In the genomic region with DNA sequence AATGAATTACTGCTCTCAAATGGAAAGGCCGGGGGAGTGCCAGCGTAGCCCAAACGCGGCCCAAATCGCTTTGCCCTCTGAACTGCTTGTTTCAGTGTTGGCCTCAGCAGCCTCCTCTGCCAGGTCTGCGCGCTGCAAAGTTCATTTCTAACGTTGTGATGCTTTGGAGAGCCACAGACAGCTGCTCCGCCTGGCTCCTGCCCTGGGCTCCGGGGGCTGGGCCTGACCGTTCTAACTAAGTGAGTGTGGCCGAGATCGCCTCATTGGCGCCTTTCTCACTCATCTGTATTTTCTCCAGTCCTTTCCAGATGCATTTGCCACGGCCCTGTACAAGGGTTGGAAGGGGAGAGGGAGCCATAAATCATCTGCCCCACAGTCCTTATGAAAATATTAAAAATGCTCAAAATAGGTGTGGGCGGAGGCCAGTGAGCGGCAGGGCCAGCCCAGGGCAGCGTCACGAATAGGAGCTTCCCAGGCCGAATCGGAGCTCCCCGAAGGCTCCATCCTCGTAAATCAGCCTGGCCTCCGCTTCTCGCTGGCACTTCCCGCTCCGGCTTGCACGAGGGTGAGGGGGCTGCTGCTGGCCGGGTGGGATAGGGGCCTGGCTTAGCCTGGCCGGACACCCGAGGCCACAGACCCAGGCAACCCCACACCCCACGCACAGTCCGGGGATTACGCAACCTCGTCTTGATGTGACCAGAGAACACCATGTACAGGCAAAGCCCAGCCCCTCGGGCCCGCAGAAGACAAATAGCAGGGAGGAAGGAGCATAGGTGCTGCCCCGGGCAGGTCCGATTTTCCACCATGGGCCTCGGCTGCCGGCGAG, we compare ENCODE assay signal across 1 cellular context.
TF ChIP-seq lines count a peak whose summit lies in the region.

No MANE protein-coding gene starts in this region.

TF ChIP-seq in HepG2, 621 proteins besides CTCF, POLR2A, EP300 and RAD21 (continued from another document and continues in another):
- no peak for TF ChIP-seq ZNF280B (CRISPR knock-in tag; IDR thresholded peaks at IDR 0.05; ENCODE audit: borderline replicate concordance)
- TF ChIP-seq FIP1L1 (IDR thresholded peaks at IDR 0.05; ENCODE audit: borderline replicate concordance, insufficient read depth, low read depth, low read length): no peak
- TF ChIP-seq, protein P1, sequence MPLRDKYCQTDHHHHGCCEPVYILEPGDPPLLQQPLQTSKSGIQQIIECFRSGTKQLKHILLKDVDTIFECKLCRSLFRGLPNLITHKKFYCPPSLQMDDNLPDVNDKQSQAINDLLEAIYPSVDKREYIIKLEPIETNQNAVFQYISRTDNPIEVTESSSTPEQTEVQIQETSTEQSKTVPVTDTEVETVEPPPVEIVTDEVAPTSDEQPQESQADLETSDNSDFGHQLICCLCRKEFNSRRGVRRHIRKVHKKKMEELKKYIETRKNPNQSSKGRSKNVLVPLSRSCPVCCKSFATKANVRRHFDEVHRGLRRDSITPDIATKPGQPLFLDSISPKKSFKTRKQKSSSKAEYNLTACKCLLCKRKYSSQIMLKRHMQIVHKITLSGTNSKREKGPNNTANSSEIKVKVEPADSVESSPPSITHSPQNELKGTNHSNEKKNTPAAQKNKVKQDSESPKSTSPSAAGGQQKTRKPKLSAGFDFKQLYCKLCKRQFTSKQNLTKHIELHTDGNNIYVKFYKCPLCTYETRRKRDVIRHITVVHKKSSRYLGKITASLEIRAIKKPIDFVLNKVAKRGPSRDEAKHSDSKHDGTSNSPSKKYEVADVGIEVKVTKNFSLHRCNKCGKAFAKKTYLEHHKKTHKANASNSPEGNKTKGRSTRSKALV (CRISPR knock-in tag; IDR thresholded peaks at IDR 0.05): no peak
- no peak for TF ChIP-seq PCBP1 (IDR thresholded peaks at IDR 0.05; ENCODE audit: borderline replicate concordance, low read depth, low read length)
- 0 out of 2 replicates have a peak, but pooled peaks have one; percentile 68 for TF ChIP-seq EED (CRISPR knock-in tag; IDR thresholded peaks at IDR 0.05)
- TF ChIP-seq FOXM1 (CRISPR knock-in tag; IDR thresholded peaks at IDR 0.05): no peak
- no peak for TF ChIP-seq NRL (CRISPR knock-in tag; IDR thresholded peaks at IDR 0.05; ENCODE audit: borderline replicate concordance)
- 0 out of 2 replicates have a peak, but pooled peaks have one; percentile 22 for TF ChIP-seq CEBPG (CRISPR knock-in tag; IDR thresholded peaks at IDR 0.05)
- no peak for TF ChIP-seq KLF15 (CRISPR knock-in tag; IDR thresholded peaks at IDR 0.05; ENCODE audit: borderline replicate concordance)
- no peak for TF ChIP-seq ZNF282 (IDR thresholded peaks at IDR 0.05; ENCODE audit: partially characterized antibody)
- TF ChIP-seq HIVEP1 (CRISPR knock-in tag; IDR thresholded peaks at IDR 0.05): no peak
- no peak for TF ChIP-seq HNRNPL (IDR thresholded peaks at IDR 0.05; ENCODE audit: low read depth, low read length)
- no peak for TF ChIP-seq JUN (CRISPR knock-in tag; IDR thresholded peaks at IDR 0.05)
- TF ChIP-seq, protein P2, sequence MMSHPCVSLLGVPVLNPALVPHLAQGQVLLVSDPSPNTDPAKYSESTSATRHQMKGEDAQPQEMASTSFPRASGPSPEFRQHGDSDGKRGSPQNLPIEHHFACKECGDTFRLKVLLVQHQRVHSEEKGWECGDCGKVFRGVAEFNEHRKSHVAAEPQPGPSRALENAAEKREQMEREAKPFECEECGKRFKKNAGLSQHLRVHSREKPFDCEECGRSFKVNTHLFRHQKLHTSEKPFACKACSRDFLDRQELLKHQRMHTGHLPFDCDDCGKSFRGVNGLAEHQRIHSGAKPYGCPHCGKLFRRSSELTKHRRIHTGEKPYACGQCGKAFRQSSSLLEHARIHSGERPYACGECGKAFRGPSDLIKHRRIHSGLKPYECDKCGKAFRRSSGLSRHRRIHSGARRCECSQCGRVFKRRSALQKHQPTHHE (CRISPR knock-in tag; IDR thresholded peaks at IDR 0.05; ENCODE audit: borderline replicate concordance): no peak
- TF ChIP-seq ZFX (CRISPR knock-in tag; IDR thresholded peaks at IDR 0.05; ENCODE audit: low read depth): 0 out of 2 replicates have a peak, but pooled peaks have one; percentile 21
- no peak for TF ChIP-seq HNF1A (IDR thresholded peaks at IDR 0.05; ENCODE audit: low read depth)
- no peak for TF ChIP-seq HNF1A (CRISPR knock-in tag; IDR thresholded peaks at IDR 0.05; ENCODE audit: borderline replicate concordance)
- 0 out of 2 replicates have a peak, but pooled peaks have one; percentile 30 for TF ChIP-seq ZNF747 (CRISPR knock-in tag; IDR thresholded peaks at IDR 0.05; ENCODE audit: borderline replicate concordance)
- TF ChIP-seq ZC3H4 (CRISPR knock-in tag; IDR thresholded peaks at IDR 0.05; ENCODE audit: borderline replicate concordance): no peak
- TF ChIP-seq KAT8 (CRISPR knock-in tag; IDR thresholded peaks at IDR 0.05): no peak
- no peak for TF ChIP-seq TGIF2 (CRISPR knock-in tag; IDR thresholded peaks at IDR 0.05)
- no peak for TF ChIP-seq THRA (CRISPR knock-in tag; IDR thresholded peaks at IDR 0.05; ENCODE audit: borderline replicate concordance)
- peak; percentile 89 for TF ChIP-seq CEBPB (IDR thresholded peaks at IDR 0.05; ENCODE audit: borderline replicate concordance, low read depth, low read length)
- no peak for TF ChIP-seq SSRP1 (CRISPR knock-in tag; IDR thresholded peaks at IDR 0.05)
- no peak for TF ChIP-seq ZBTB10 (CRISPR knock-in tag; IDR thresholded peaks at IDR 0.05; ENCODE audit: borderline replicate concordance)
- TF ChIP-seq HNF4G (IDR thresholded peaks at IDR 0.05; ENCODE audit: borderline replicate concordance, low read depth, low read length): no peak
- TF ChIP-seq HNF4G (CRISPR knock-in tag; IDR thresholded peaks at IDR 0.05; ENCODE audit: borderline replicate concordance, low read depth): no peak
- TF ChIP-seq, protein P3, sequence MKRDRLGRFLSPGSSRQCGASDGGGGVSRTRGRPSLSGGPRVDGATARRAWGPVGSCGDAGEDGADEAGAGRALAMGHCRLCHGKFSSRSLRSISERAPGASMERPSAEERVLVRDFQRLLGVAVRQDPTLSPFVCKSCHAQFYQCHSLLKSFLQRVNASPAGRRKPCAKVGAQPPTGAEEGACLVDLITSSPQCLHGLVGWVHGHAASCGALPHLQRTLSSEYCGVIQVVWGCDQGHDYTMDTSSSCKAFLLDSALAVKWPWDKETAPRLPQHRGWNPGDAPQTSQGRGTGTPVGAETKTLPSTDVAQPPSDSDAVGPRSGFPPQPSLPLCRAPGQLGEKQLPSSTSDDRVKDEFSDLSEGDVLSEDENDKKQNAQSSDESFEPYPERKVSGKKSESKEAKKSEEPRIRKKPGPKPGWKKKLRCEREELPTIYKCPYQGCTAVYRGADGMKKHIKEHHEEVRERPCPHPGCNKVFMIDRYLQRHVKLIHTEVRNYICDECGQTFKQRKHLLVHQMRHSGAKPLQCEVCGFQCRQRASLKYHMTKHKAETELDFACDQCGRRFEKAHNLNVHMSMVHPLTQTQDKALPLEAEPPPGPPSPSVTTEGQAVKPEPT (CRISPR knock-in tag; IDR thresholded peaks at IDR 0.05; ENCODE audit: low read depth): 0 out of 2 replicates have a peak, but pooled peaks have one; percentile 27
- peak; percentile 52; the same call in 1 of the 2 replicates for TF ChIP-seq ZNF687 (CRISPR knock-in tag; IDR thresholded peaks at IDR 0.05)
- no peak for TF ChIP-seq ZNF670 (CRISPR knock-in tag; IDR thresholded peaks at IDR 0.05; ENCODE audit: borderline replicate concordance)
- TF ChIP-seq ARID2 (CRISPR knock-in tag; IDR thresholded peaks at IDR 0.05; ENCODE audit: borderline replicate concordance): no peak
- TF ChIP-seq TARDBP (CRISPR knock-in tag; IDR thresholded peaks at IDR 0.05): no peak
- TF ChIP-seq MXI1 (IDR thresholded peaks at IDR 0.05; ENCODE audit: borderline replicate concordance, low read depth, low read length): no peak
- TF ChIP-seq TBL1XR1 (IDR thresholded peaks at IDR 0.05; ENCODE audit: borderline replicate concordance, low read length, partially characterized antibody): no peak
